ENCODE assay signal across 10 cellular contexts in the genomic region with DNA sequence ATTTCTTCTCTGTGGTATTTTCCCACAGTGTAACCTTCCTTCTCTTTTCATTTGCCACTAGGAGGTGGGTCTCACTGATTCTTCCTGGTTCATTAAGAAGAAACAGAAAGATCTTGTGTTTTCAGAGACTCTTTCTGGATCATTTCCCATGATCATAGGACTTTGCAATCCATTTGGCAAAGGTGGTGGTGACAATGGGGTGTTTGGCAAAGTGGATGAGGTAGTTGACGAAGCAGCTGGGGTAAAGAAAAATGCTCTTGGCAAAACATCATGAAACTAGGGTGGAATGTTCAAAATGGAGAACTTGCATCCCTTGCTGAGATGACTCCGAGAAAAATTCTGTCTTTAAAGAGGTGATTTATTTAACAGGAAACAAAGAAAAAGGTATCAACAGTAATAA. TPM values are rescaled to one million over a fixed set of nuclear protein-coding genes. Genes with fewer than 3 reads are reported as not detected.
DNase-seq lines count a peak whose midpoint lies in the region; ATAC-seq and TF ChIP-seq lines count a peak whose summit lies in the region.
"Had no signal": no experiment of that assay in that cellular context is flagged by ENCODE, and none has a peak within 500 bp of the region (broad histone marks: within the 10 kb centered on the region; RNA-seq: fewer than 3 reads in every experiment).

No MANE protein-coding gene starts in this region.

- TF ChIP-seq EP300 in transverse colon (IDR thresholded peaks at IDR 0.05; ENCODE audit: low read depth): no peak

- H3K27me3 Mint-ChIP-seq in activated naive CD8-positive, alpha-beta T cell: no peaks in the 10 kb centered on the region
- H3K27me3 Mint-ChIP-seq in activated naive CD8-positive, alpha-beta T cell treated with anti-CD3 and anti-CD28 coated beads, Interleukin-2, amount 50 U/mL, for 24 hours: no peaks in the 10 kb centered on the region
- no peaks in the 10 kb centered on the region for H3K27me3 Mint-ChIP-seq in CD8-positive, alpha-beta T cell (ENCODE audit: low read depth)
- no peaks in the 10 kb centered on the region for H3K27me3 Mint-ChIP-seq in T-helper 2 cell treated with Interferon-gamma antibody and Interleukin-4, amounts not matched to agents 5 μg/mL and 100 μg/mL, for 36 hours (ENCODE audit: low read depth)
- H3K27me3 Mint-ChIP-seq: activated CD4-positive, alpha-beta T cell treated with anti-CD3 and anti-CD28 coated beads, Interleukin-2, amount 10 ng/mL, durations not matched to agents 24 days and 14 days had no signal

- no peak for DNase-seq in activated naive CD8-positive, alpha-beta T cell treated with anti-CD3 and anti-CD28 coated beads, Interleukin-2, amount 50 U/mL, for 24 hours
- DNase-seq in body of pancreas (no peak), mesenchymal stem cell (no peak), transverse colon (no peak), aorta (no peak)
- no peak for DNase-seq in CD8-positive, alpha-beta T cell
- DNase-seq in T-helper 2 cell treated with Interferon-gamma antibody and Interleukin-4, amounts not matched to agents 5 μg/mL and 100 μg/mL, for 36 hours (ENCODE audit: low spot score): no peak
- DNase-seq: activated CD4-positive, alpha-beta T cell treated with anti-CD3 and anti-CD28 coated beads, Interleukin-2, amount 10 ng/mL, durations not matched to agents 24 days and 14 days had no signal

- H3K36me3 Mint-ChIP-seq in activated naive CD8-positive, alpha-beta T cell: peaks cover 6% of the 10 kb centered on the region
- peaks cover 9% of the 10 kb centered on the region for H3K36me3 Mint-ChIP-seq in activated naive CD8-positive, alpha-beta T cell treated with anti-CD3 and anti-CD28 coated beads, Interleukin-2, amount 50 U/mL, for 24 hours (ENCODE audit: low read depth)
- peaks cover 29% of the 10 kb centered on the region for H3K36me3 Mint-ChIP-seq in CD8-positive, alpha-beta T cell
- peaks cover 12% of the 10 kb centered on the region for H3K36me3 Mint-ChIP-seq in T-helper 2 cell treated with Interferon-gamma antibody and Interleukin-4, amounts not matched to agents 5 μg/mL and 100 μg/mL, for 36 hours (ENCODE audit: low read depth)

- H3K4ac ChIP-seq in mesenchymal stem cell (ENCODE audit: low read depth in 1 of 2, low read length in 2 of 2): no peak overlapping the region

- WGBS in body of pancreas, 2 donors: 38 to 54% methylated on average over 2 of the region's 2 CpGs
- WGBS in mesenchymal stem cell: 98% methylated on average over 1 of the region's 2 CpGs
- WGBS in transverse colon (ENCODE audit: low coverage in 1 of 2), 2 donors: 76 to 81% methylated on average over 2 of the region's 2 CpGs
- WGBS in aorta, 2 donors: 9 to 26% methylated on average over 2 of the region's 2 CpGs

- no peak overlapping the region for H2BK12ac ChIP-seq in mesenchymal stem cell (ENCODE audit: low read length in 2 of 2)

- no peak overlapping the region for H3K14ac ChIP-seq in mesenchymal stem cell (ENCODE audit: low read length in 2 of 2)

- H2AK5ac ChIP-seq in mesenchymal stem cell (ENCODE audit: low read length, severe bottlenecking): no peak overlapping the region

- no peak overlapping the region for H2BK15ac ChIP-seq in mesenchymal stem cell (ENCODE audit: low read depth, poor library complexity, severe bottlenecking)

- H3K18ac ChIP-seq in mesenchymal stem cell (ENCODE audit: low read depth in 1 of 2, low read length in 2 of 2): no peak overlapping the region

- no peak overlapping the region for H2BK120ac ChIP-seq in mesenchymal stem cell (ENCODE audit: low read depth, low read length)

- CTCF ChIA-PET in CD8-positive, alpha-beta T cell (lab: Charles Lee): no interaction called here

- H3K4me2 ChIP-seq in mesenchymal stem cell (ENCODE audit: low read length, poor library complexity, severe bottlenecking): no peak overlapping the region
- H3K4me2 ChIP-seq: A549 had no signal

- no peak overlapping the region for H4K8ac ChIP-seq in mesenchymal stem cell (ENCODE audit: low read length)

- no peaks in the 10 kb centered on the region for H3K36me3 ChIP-seq in body of pancreas (replicated peaks in 1 of 2; ENCODE audit: insufficient read depth in 1 of 2, low read depth in 2 of 2)
- H3K36me3 ChIP-seq in mesenchymal stem cell (ENCODE audit: control insufficient read depth in 1 of 2, insufficient read depth in 2 of 2, low read depth in 1 of 2, low read length in 2 of 2): peaks cover 5 to 29% of the 10 kb centered on the region in 2 experiments
- H3K36me3 ChIP-seq in transverse colon: no peaks in the 10 kb centered on the region
- no peaks in the 10 kb centered on the region for H3K36me3 ChIP-seq in CD8-positive, alpha-beta T cell (ENCODE audit: insufficient read depth, low read length)
- H3K36me3 ChIP-seq in aorta (ENCODE audit: control insufficient read depth in 1 of 2, insufficient read depth in 2 of 2, low read length in 1 of 2): no peaks in the 10 kb centered on the region

- ATAC-seq in activated naive CD8-positive, alpha-beta T cell treated with anti-CD3 and anti-CD28 coated beads, Interleukin-2, amount 50 U/mL, for 24 hours: no peak
- ATAC-seq in body of pancreas (no peak), aorta (ENCODE audit: low FRiP score) (no peak)
- ATAC-seq in CD8-positive, alpha-beta T cell: no peak
- ATAC-seq: A549 had no signal

- TF ChIP-seq CTCF in body of pancreas (IDR thresholded peaks at IDR 0.05) (no peak), transverse colon (IDR thresholded peaks at IDR 0.05) (no peak)
- no peak for TF ChIP-seq CTCF in CD8-positive, alpha-beta T cell (IDR thresholded peaks at IDR 0.05)

- H3K27ac Mint-ChIP-seq in activated naive CD8-positive, alpha-beta T cell: peak overlapping the region; percentile 4
- no peak overlapping the region for H3K27ac Mint-ChIP-seq in activated naive CD8-positive, alpha-beta T cell treated with anti-CD3 and anti-CD28 coated beads, Interleukin-2, amount 50 U/mL, for 24 hours
- H3K27ac Mint-ChIP-seq in CD8-positive, alpha-beta T cell: no peak overlapping the region
- H3K27ac Mint-ChIP-seq in T-helper 2 cell treated with Interferon-gamma antibody and Interleukin-4, amounts not matched to agents 5 μg/mL and 100 μg/mL, for 36 hours: no peak overlapping the region
- H3K27ac Mint-ChIP-seq: activated CD4-positive, alpha-beta T cell treated with anti-CD3 and anti-CD28 coated beads, Interleukin-2, amount 10 ng/mL, durations not matched to agents 24 days and 14 days had no signal

- H3K27ac ChIP-seq in body of pancreas (peak overlapping the region in 3 of 4 donors; percentile 48 to 84 (median 83)), mesenchymal stem cell (ENCODE audit: low read length, poor library complexity, severe bottlenecking) (peak overlapping the region; percentile 28), transverse colon (peak overlapping the region; percentile 51 to 64 (median 59)), aorta (ENCODE audit: low read depth in 1 of 2, low read length in 2 of 2) (no peak overlapping the region)
- H3K27ac ChIP-seq in CD8-positive, alpha-beta T cell (ENCODE audit: low read depth, low read length): no peak overlapping the region
- H3K27ac ChIP-seq: A549 had no signal

- H3K9me3 ChIP-seq in body of pancreas (no peaks in the 10 kb centered on the region), mesenchymal stem cell (ENCODE audit: control insufficient read depth, low read length) (no peaks in the 10 kb centered on the region), transverse colon (no peaks in the 10 kb centered on the region), aorta (ENCODE audit: control insufficient read depth, low read length) (no peaks in the 10 kb centered on the region)
- H3K9me3 ChIP-seq in CD8-positive, alpha-beta T cell (ENCODE audit: low read length): no peaks in the 10 kb centered on the region
- H3K9me3 ChIP-seq: A549 had no signal

- peaks cover 14% of the 10 kb centered on the region for H3K4me1 Mint-ChIP-seq in activated naive CD8-positive, alpha-beta T cell (ENCODE audit: low read depth)
- H3K4me1 Mint-ChIP-seq in activated naive CD8-positive, alpha-beta T cell treated with anti-CD3 and anti-CD28 coated beads, Interleukin-2, amount 50 U/mL, for 24 hours: peaks cover 17% of the 10 kb centered on the region
- H3K4me1 Mint-ChIP-seq in CD8-positive, alpha-beta T cell (ENCODE audit: low read depth): peaks cover 15% of the 10 kb centered on the region
- H3K4me1 Mint-ChIP-seq in T-helper 2 cell treated with Interferon-gamma antibody and Interleukin-4, amounts not matched to agents 5 μg/mL and 100 μg/mL, for 36 hours (ENCODE audit: low read depth): peaks cover 22% of the 10 kb centered on the region

- no peak overlapping the region for H4K91ac ChIP-seq in mesenchymal stem cell (ENCODE audit: low read length)

- in situ Hi-C loops in transverse colon (cut with MboI; ENCODE audit: low pct_ligation_motif_present in 1 of 4, low pct_unique_long_range_greater_than_20kb in 1 of 4, low sequenced_read_pairs in 3 of 4): no loop called here

- no peak for TF ChIP-seq POLR2A in body of pancreas (IDR thresholded peaks at IDR 0.05)
- TF ChIP-seq POLR2A in transverse colon (IDR thresholded peaks at IDR 0.05): no peak

- intact Hi-C loops in body of pancreas (cut with DNase I) (no loop called here), transverse colon (cut with DNase I; ENCODE audit: low total_unique reads) (no loop called here), aorta (cut with DNase I) (no loop called here)
- intact Hi-C loops in CD8-positive, alpha-beta T cell (cut with DNase I, micrococcal nuclease): no loop called here

- H3K9me3 Mint-ChIP-seq in activated naive CD8-positive, alpha-beta T cell (ENCODE audit: low read depth): no peaks in the 10 kb centered on the region
- H3K9me3 Mint-ChIP-seq in activated naive CD8-positive, alpha-beta T cell treated with anti-CD3 and anti-CD28 coated beads, Interleukin-2, amount 50 U/mL, for 24 hours: no peaks in the 10 kb centered on the region
- no peaks in the 10 kb centered on the region for H3K9me3 Mint-ChIP-seq in CD8-positive, alpha-beta T cell
- H3K9me3 Mint-ChIP-seq in T-helper 2 cell treated with Interferon-gamma antibody and Interleukin-4, amounts not matched to agents 5 μg/mL and 100 μg/mL, for 36 hours: no peaks in the 10 kb centered on the region
- H3K9me3 Mint-ChIP-seq: activated CD4-positive, alpha-beta T cell treated with anti-CD3 and anti-CD28 coated beads, Interleukin-2, amount 10 ng/mL, durations not matched to agents 24 days and 14 days had no signal

- H3K4me1 ChIP-seq in body of pancreas (peaks cover 67% of the 10 kb centered on the region), mesenchymal stem cell (ENCODE audit: control insufficient read depth, insufficient read depth, low read depth, low read length) (peaks cover 23% of the 10 kb centered on the region), transverse colon (peaks cover 28 to 56% (median 46%) of the 10 kb centered on the region in 4 donors), aorta (ENCODE audit: control insufficient read depth in 1 of 2, insufficient read depth in 2 of 2, low read length in 2 of 2) (peaks cover 3 to 5% of the 10 kb centered on the region in 2 donors)
- H3K4me1 ChIP-seq in CD8-positive, alpha-beta T cell (ENCODE audit: insufficient read depth, low read length): peaks cover 13% of the 10 kb centered on the region
- H3K4me1 ChIP-seq: A549 had no signal

- POLR2A ChIA-PET in CD8-positive, alpha-beta T cell (lab: Charles Lee): no interaction called here

- H3K4me3 ChIP-seq in body of pancreas (no peak overlapping the region), mesenchymal stem cell (ENCODE audit: insufficient read depth in 1 of 2, low read depth in 1 of 2, low read length in 2 of 2) (no peak overlapping the region), transverse colon (no peak overlapping the region), aorta (ENCODE audit: low read length in 2 of 2) (no peak overlapping the region)
- no peak overlapping the region for H3K4me3 ChIP-seq in CD8-positive, alpha-beta T cell (ENCODE audit: low read depth, low read length)
- H3K4me3 ChIP-seq: A549 had no signal

- H3K27me3 ChIP-seq in body of pancreas (no peaks in the 10 kb centered on the region), mesenchymal stem cell (ENCODE audit: control insufficient read depth in 1 of 2, insufficient read depth in 1 of 2, low read length in 2 of 2) (no peaks in the 10 kb centered on the region), transverse colon (no peaks in the 10 kb centered on the region), aorta (ENCODE audit: control insufficient read depth in 1 of 2, insufficient read depth in 2 of 2, low read length in 1 of 2) (no peaks in the 10 kb centered on the region)
- no peaks in the 10 kb centered on the region for H3K27me3 ChIP-seq in CD8-positive, alpha-beta T cell (ENCODE audit: insufficient read depth, low read length)

- peak overlapping the region; percentile 79 for H3K9ac ChIP-seq in mesenchymal stem cell (ENCODE audit: low read length)

- no peak overlapping the region for H2BK5ac ChIP-seq in mesenchymal stem cell (ENCODE audit: low read depth, low read length, poor library complexity, severe bottlenecking)

- peaks cover 9% of the 10 kb centered on the region for H3K79me1 ChIP-seq in mesenchymal stem cell (replicated peaks; ENCODE audit: low read length, poor library complexity, severe bottlenecking)

- no peak overlapping the region for H2AFZ ChIP-seq in mesenchymal stem cell (ENCODE audit: low read depth, low read length)

- H3K4me3 Mint-ChIP-seq in activated naive CD8-positive, alpha-beta T cell: no peak overlapping the region
- no peak overlapping the region for H3K4me3 Mint-ChIP-seq in activated naive CD8-positive, alpha-beta T cell treated with anti-CD3 and anti-CD28 coated beads, Interleukin-2, amount 50 U/mL, for 24 hours
- H3K4me3 Mint-ChIP-seq in CD8-positive, alpha-beta T cell: no peak overlapping the region
- no peak overlapping the region for H3K4me3 Mint-ChIP-seq in T-helper 2 cell treated with Interferon-gamma antibody and Interleukin-4, amounts not matched to agents 5 μg/mL and 100 μg/mL, for 36 hours
- H3K4me3 Mint-ChIP-seq: activated CD4-positive, alpha-beta T cell treated with anti-CD3 and anti-CD28 coated beads, Interleukin-2, amount 10 ng/mL, durations not matched to agents 24 days and 14 days had no signal

- H3K23ac ChIP-seq in mesenchymal stem cell (ENCODE audit: low read length in 2 of 2): no peak overlapping the region

RNA-seq across cellular contexts. Expression of a gene that starts 50.6 kb away (rescaled TPM):
- total RNA-seq in body of pancreas (10 to 100 TPM; 15.8 to 29.0 TPM), transverse colon (10 to 100 TPM; 33.0 to 57.8 (median 54.5) TPM), aorta (10 to 100 TPM; 24.7 to 39.0 TPM)
- 12.5 TPM for polyA plus RNA-seq in mesenchymal stem cell (2013, experiment 1 of 2)
- polyA plus RNA-seq in mesenchymal stem cell (2013, experiment 2 of 2): 13.1 TPM
- total RNA-seq in CD8-positive, alpha-beta T cell: 10 to 100 TPM; 24.7 to 26.1 TPM
- polyA plus RNA-seq in aorta: 10 to 100 TPM; 12.0 to 12.2 TPM

Comparison
In these comparisons a context has a peak if more than half of its experiments do, and no peak if none do; other contexts are left out.
1. H3K27ac ChIP-seq: peak in body of pancreas (3 of 4), mesenchymal stem cell (single experiment) and transverse colon (4 of 4); none in CD8-positive, alpha-beta T cell (single experiment) and aorta (0 of 2).